In the genomic region with DNA sequence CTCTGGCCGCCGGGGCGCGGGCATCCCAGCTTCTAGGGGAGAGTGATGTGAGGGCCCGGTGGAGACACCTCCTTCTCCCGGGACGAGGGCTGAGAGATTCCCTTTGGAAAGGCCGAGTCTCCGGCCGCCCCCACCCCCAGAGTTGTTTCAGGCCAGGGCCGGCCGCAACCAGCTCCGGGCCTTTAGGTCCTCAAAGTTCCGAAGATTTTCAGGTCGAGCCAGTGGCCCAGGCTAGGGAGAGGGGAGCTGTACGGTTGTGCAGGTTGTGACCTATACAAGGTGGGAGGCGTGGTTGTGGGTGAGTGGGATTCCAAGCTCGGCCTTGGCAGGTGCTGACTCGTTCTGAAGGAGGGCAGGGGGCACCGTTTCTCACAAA, we compare ENCODE assay signal across 14 cellular contexts. TPM values are rescaled to one million over a fixed set of nuclear protein-coding genes. Genes with fewer than 3 reads are reported as not detected.
DNase-seq lines count a peak whose midpoint lies in the region; ATAC-seq and TF ChIP-seq lines count a peak whose summit lies in the region.
"Had no signal": no experiment of that assay in that cellular context is flagged by ENCODE, and none has a peak within 500 bp of the region (broad histone marks: within the 10 kb centered on the region; RNA-seq: fewer than 3 reads in every experiment).

No MANE protein-coding gene starts in this region.

- 9 to 14% (median 13%) methylated on average over 20 of the region's 20 CpGs for WGBS in ovary, 3 donors

- no peak for TF ChIP-seq CTCF in AG10803 (conservative IDR thresholded peaks at IDR 0.05; ENCODE audit: low read length)
- TF ChIP-seq CTCF in left ventricle myocardium inferior (IDR thresholded peaks at IDR 0.05; ENCODE audit: borderline replicate concordance), result no peak
- no peak for TF ChIP-seq CTCF in ovary (IDR thresholded peaks at IDR 0.05)

- no peak for TF ChIP-seq POLR2A in ovary (IDR thresholded peaks at IDR 0.05)

- H3K9me3 ChIP-seq in SK-N-MC (ENCODE audit: low read depth, low read length) (no peaks in the 10 kb centered on the region), left ventricle myocardium inferior (replicated peaks) (no peaks in the 10 kb centered on the region), ovary (no peaks in the 10 kb centered on the region)

- no peak for TF ChIP-seq EP300 in ovary (IDR thresholded peaks at IDR 0.05)

- H3K27ac ChIP-seq in SK-N-MC (peak overlapping the region; percentile 29; the same call in 1 of the 2 replicates), left ventricle myocardium inferior (replicated peaks) (no peak overlapping the region), ovary (no peak overlapping the region)
- H3K27ac ChIP-seq: epithelial cell of prostate had no signal

- ATAC-seq in GM19467 (IDR thresholded peaks at IDR 0.05; ENCODE audit: unreplicated experiment) (no peak), GM18861 (IDR thresholded peaks at IDR 0.05; ENCODE audit: unreplicated experiment) (no peak)
- ATAC-seq: CD8-positive, alpha-beta T cell had no signal

- no peak for DNase-seq in AG10803 (ENCODE audit: low read depth)
- DNase-seq in SK-N-MC (ENCODE audit: low read depth, low spot score), result no peak
- DNase-seq in left ventricle myocardium inferior, result no peak
- no peak for DNase-seq in ovary
- DNase-seq in germinal center (ENCODE audit: low spot score), result no peak
- DNase-seq in NCI-H510A (lab: John Stamatoyannopoulos, UW), result no peak
- DNase-seq: activated CD4-positive, CD25-positive, alpha-beta regulatory T cell; activated gamma-delta T cell treated with Interleukin-2 at 50 U/mL for 16 hours; CD8-positive, alpha-beta T cell; naive B cell; OCI-M1 had no signal

- H3K27me3 ChIP-seq in left ventricle myocardium inferior (ENCODE audit: low read depth), result peaks cover 56% of the 10 kb centered on the region
- no peaks in the 10 kb centered on the region for H3K27me3 ChIP-seq in ovary

- intact Hi-C loops in left ventricle myocardium inferior (cut with micrococcal nuclease), result no loop called here
- intact Hi-C loops in ovary (cut with DNase I), result no loop called here

- H3K4me3 ChIP-seq in AG10803 (ENCODE audit: low read length) (peak overlapping the region; percentile 51), SK-N-MC (peak overlapping the region; percentile 26), left ventricle myocardium inferior (peak overlapping the region; percentile 67), ovary (peak overlapping the region; percentile 33)

- no peak overlapping the region for H3K9ac ChIP-seq in SK-N-MC (ENCODE audit: insufficient read length)

- H3K36me3 ChIP-seq in SK-N-MC (ENCODE audit: insufficient read depth, low read length) (no peaks in the 10 kb centered on the region), left ventricle myocardium inferior (no peaks in the 10 kb centered on the region), ovary (no peaks in the 10 kb centered on the region)

- H3K4me1 ChIP-seq in left ventricle myocardium inferior (peaks cover 17% of the 10 kb centered on the region), ovary (ENCODE audit: insufficient read depth) (peaks cover 3% of the 10 kb centered on the region)

RNA-seq across cellular contexts. Expression of a gene that starts 18.4 kb away (rescaled TPM):
- total RNA-seq in left ventricle myocardium inferior (not detected), ovary (not detected)
- polyA plus RNA-seq in ovary, result not detected
- total RNA-seq: CD8-positive, alpha-beta T cell had no signal

RNA-seq across cellular contexts. Expression of a gene that starts 21.0 kb away (rescaled TPM):
- total RNA-seq in left ventricle myocardium inferior (0.30 TPM), ovary (under 1 TPM; 0.11 to 0.50 (median 0.33) TPM)
- under 1 TPM; 0.18 to 0.22 TPM for polyA plus RNA-seq in ovary

RNA-seq across cellular contexts. Expression of a gene that starts 37.8 kb away (rescaled TPM):
- total RNA-seq in left ventricle myocardium inferior (36.9 TPM), ovary (10 to 100 TPM in 5 of 7 donors, 1 to 10 TPM in 2; 5.7 to 17.6 (median 15.6) TPM)
- polyA plus RNA-seq in ovary, result 10 to 100 TPM in 1 of 2 donors, 1 to 10 TPM in 1; 8.0 to 11.1 TPM
- total RNA-seq: CD8-positive, alpha-beta T cell had no signal
